Comparison of ENCODE assay signal across 8 cellular contexts in genomic region chr1:145690587-145691558, GRCh38. TPM values are rescaled to one million over a fixed set of nuclear protein-coding genes. Genes with fewer than 3 reads are reported as not detected.
DNase-seq lines count a peak whose midpoint lies in the region; ATAC-seq and TF ChIP-seq lines count a peak whose summit lies in the region.

No MANE protein-coding gene starts in this region.

- H3K4me1 Mint-ChIP-seq in activated naive CD8-positive, alpha-beta T cell treated with anti-CD3 and anti-CD28 coated beads, Interleukin-2, amount 50 U/mL, for 24 hours = peaks cover 31% of the 10 kb centered on the region

- no peaks in the 10 kb centered on the region for H3K27me3 ChIP-seq in mesendoderm (ENCODE audit: insufficient read depth, low read length, poor library complexity)

- peak; percentile 20 for DNase-seq in AG09319 (ENCODE audit: extremely low read depth, low read depth)
- peak; percentile 32 for DNase-seq in KBM-7
- DNase-seq in activated naive CD8-positive, alpha-beta T cell treated with anti-CD3 and anti-CD28 coated beads, Interleukin-2, amount 50 U/mL, for 24 hours = peak; percentile 31
- peak; percentile 54 for DNase-seq in mesendoderm
- no peak for DNase-seq in RKO (ENCODE audit: low spot score)
- no peak for DNase-seq in HEK293T (ENCODE audit: extremely low spot score)
- no peak for DNase-seq in COR-L47 (lab: John Stamatoyannopoulos, UW)

- H3K4me1 ChIP-seq in mesendoderm (ENCODE audit: control insufficient read depth, low read depth, low read length) = peaks cover 2% of the 10 kb centered on the region

- H2BK5ac ChIP-seq in mesendoderm (ENCODE audit: low read length) = no peak overlapping the region

- no peak overlapping the region for H3K23ac ChIP-seq in mesendoderm (ENCODE audit: low read length)

- H3K4me2 ChIP-seq in mesendoderm (ENCODE audit: low read length) = no peak overlapping the region

- H3K18ac ChIP-seq in mesendoderm (ENCODE audit: low read length) = no peak overlapping the region

- no peak for TF ChIP-seq CTCF in AG09319 (IDR thresholded peaks at IDR 0.05; ENCODE audit: low read depth, low read length)

- no peak overlapping the region for H4K8ac ChIP-seq in mesendoderm (ENCODE audit: low read depth, low read length)

- no peak overlapping the region for H3K4me3 ChIP-seq in mesendoderm (ENCODE audit: low read length)

- WGBS in mesendoderm (ENCODE audit: extremely low coverage, insufficient coverage, low lambda C conversion rate) = no CpG with 5 or more reads among the region's 5 CpGs

- ATAC-seq in GM19023 (IDR thresholded peaks at IDR 0.05; ENCODE audit: unreplicated experiment) = peak; percentile 69
- peak; percentile 99 for ATAC-seq in activated naive CD8-positive, alpha-beta T cell treated with anti-CD3 and anti-CD28 coated beads, Interleukin-2, amount 50 U/mL, for 24 hours

- H3K36me3 ChIP-seq in mesendoderm (ENCODE audit: control insufficient read depth, insufficient read depth, low read length) = no peaks in the 10 kb centered on the region

- in situ Hi-C loops in KBM-7 (cut with MboI; ENCODE audit: low pct_unique_long_range_greater_than_20kb, low sequenced_read_pairs) = no loop called here

- H2BK15ac ChIP-seq in mesendoderm (replicated peaks; ENCODE audit: low read depth) = no peak overlapping the region

- no peak overlapping the region for H2AK5ac ChIP-seq in mesendoderm (ENCODE audit: low read length)

- H4K5ac ChIP-seq in mesendoderm (ENCODE audit: low read length) = no peak overlapping the region

- H3K9me3 Mint-ChIP-seq in activated naive CD8-positive, alpha-beta T cell treated with anti-CD3 and anti-CD28 coated beads, Interleukin-2, amount 50 U/mL, for 24 hours = no peaks in the 10 kb centered on the region

- no peaks in the 10 kb centered on the region for H3K79me1 ChIP-seq in mesendoderm (ENCODE audit: low read length)

- H3K4ac ChIP-seq in mesendoderm (ENCODE audit: low read depth, low read length) = no peak overlapping the region

- peak overlapping the region; percentile 67 for H3K27ac Mint-ChIP-seq in activated naive CD8-positive, alpha-beta T cell treated with anti-CD3 and anti-CD28 coated beads, Interleukin-2, amount 50 U/mL, for 24 hours

- no peak overlapping the region for H3K9ac ChIP-seq in mesendoderm (ENCODE audit: low read length)

- H2BK120ac ChIP-seq in mesendoderm (ENCODE audit: low read depth, low read length) = no peak overlapping the region

- no peak overlapping the region for H3K27ac ChIP-seq in mesendoderm (ENCODE audit: low read depth, low read length)

- CTCF ChIA-PET in HEK293T (lab: Yijun Ruan, JAX) = no interaction called here

- H3K27me3 Mint-ChIP-seq in activated naive CD8-positive, alpha-beta T cell treated with anti-CD3 and anti-CD28 coated beads, Interleukin-2, amount 50 U/mL, for 24 hours = no peaks in the 10 kb centered on the region

- POLR2A ChIA-PET in HEK293T (lab: Yijun Ruan, JAX) = no interaction called here

- H3K36me3 Mint-ChIP-seq in activated naive CD8-positive, alpha-beta T cell treated with anti-CD3 and anti-CD28 coated beads, Interleukin-2, amount 50 U/mL, for 24 hours (ENCODE audit: low read depth) = peaks cover 3% of the 10 kb centered on the region

- H3K56ac ChIP-seq in mesendoderm (ENCODE audit: low read length) = no peak overlapping the region

- H3K79me2 ChIP-seq in mesendoderm (ENCODE audit: control insufficient read depth, insufficient read depth, low read length) = no peaks in the 10 kb centered on the region

- H3K4me3 Mint-ChIP-seq in activated naive CD8-positive, alpha-beta T cell treated with anti-CD3 and anti-CD28 coated beads, Interleukin-2, amount 50 U/mL, for 24 hours = peak overlapping the region; percentile 8

TF ChIP-seq in HEK293T, 16 proteins besides CTCF, POLR2A, EP300 and RAD21:
- no peak for TF ChIP-seq ELF4 (IDR thresholded peaks at IDR 0.05)
- no peak for TF ChIP-seq LEF1 (IDR thresholded peaks at IDR 0.05; ENCODE audit: borderline replicate concordance)
- no peak for TF ChIP-seq L3MBTL2 (conservative IDR thresholded peaks at IDR 0.05)
- TF ChIP-seq FOXK2 (IDR thresholded peaks at IDR 0.05) = no peak
- no peak for TF ChIP-seq SUZ12 (IDR thresholded peaks at IDR 0.05)

RNA-seq across cellular contexts. Expression of gene PDZK1, which starts 16.3 kb away (rescaled TPM):
- 0.27 TPM for polyA plus RNA-seq in mesendoderm (2013, experiment 1 of 2)
- polyA plus RNA-seq in mesendoderm (2013, experiment 2 of 2) = 0.56 TPM

RNA-seq across cellular contexts. Expression of gene CD160, which starts 28.4 kb away (rescaled TPM):
- polyA plus RNA-seq in mesendoderm (2013, experiment 1 of 2) = not detected
- polyA plus RNA-seq in mesendoderm (2013, experiment 2 of 2) = not detected

Comparison
In these comparisons a context has a peak if more than half of its experiments do, and no peak if none do; other contexts are left out.
1. DNase-seq: peak in AG09319 (single experiment), KBM-7 (single experiment), activated naive CD8-positive, alpha-beta T cell treated with anti-CD3 and anti-CD28 coated beads, Interleukin-2, amount 50 U/mL, for 24 hours (single experiment) and mesendoderm (single experiment); none in RKO (single experiment), HEK293T (single experiment) and COR-L47 (single experiment).